ENCODE assay signal across 9 cellular contexts in genomic region chr15:85607141-85607806, GRCh38.
DNase-seq lines count a peak whose midpoint lies in the region; ATAC-seq and TF ChIP-seq lines count a peak whose summit lies in the region.
"Had no signal": no experiment of that assay in that cellular context is flagged by ENCODE, and none has a peak within 500 bp of the region (broad histone marks: within the 10 kb centered on the region; RNA-seq: fewer than 3 reads in every experiment).

No MANE protein-coding gene starts in this region.

- no peaks in the 10 kb centered on the region for H3K9me3 ChIP-seq in DND-41 (ENCODE audit: insufficient read depth, low read length, severe bottlenecking)
- no peaks in the 10 kb centered on the region for H3K9me3 ChIP-seq in esophagus squamous epithelium
- H3K9me3 ChIP-seq in sigmoid colon: no peaks in the 10 kb centered on the region

- TF ChIP-seq POLR2A in esophagus squamous epithelium (IDR thresholded peaks at IDR 0.05): no peak
- no peak for TF ChIP-seq POLR2A in sigmoid colon (IDR thresholded peaks at IDR 0.05)
- no peak for TF ChIP-seq POLR2A in erythroblast (IDR thresholded peaks at IDR 0.05; ENCODE audit: low read length)

- intact Hi-C loops in esophagus squamous epithelium (cut with DNase I) (no loop called here), sigmoid colon (cut with DNase I) (no loop called here)

- H3K4me1 ChIP-seq in DND-41 (ENCODE audit: insufficient read depth, low read length) (no peaks in the 10 kb centered on the region), esophagus squamous epithelium (peaks cover 11 to 50% (median 24%) of the 10 kb centered on the region in 3 donors), sigmoid colon (peaks cover 0 to 27% (median 25%) of the 10 kb centered on the region in 4 donors)

- no peaks in the 10 kb centered on the region for H3K27me3 ChIP-seq in DND-41 (ENCODE audit: insufficient read depth, low read length, poor library complexity)
- H3K27me3 ChIP-seq in esophagus squamous epithelium: no peaks in the 10 kb centered on the region
- no peaks in the 10 kb centered on the region for H3K27me3 ChIP-seq in sigmoid colon

- no peak for TF ChIP-seq CTCF in DND-41 (IDR thresholded peaks at IDR 0.05; ENCODE audit: borderline replicate concordance, extremely low read depth, low read length, poor library complexity, severe bottlenecking)
- TF ChIP-seq CTCF in esophagus squamous epithelium (IDR thresholded peaks at IDR 0.05): no peak
- TF ChIP-seq CTCF in sigmoid colon (IDR thresholded peaks at IDR 0.05): no peak

- TF ChIP-seq EP300 in sigmoid colon (IDR thresholded peaks at IDR 0.05): no peak

- H3K4me3 ChIP-seq in DND-41 (ENCODE audit: low read depth in 1 of 2, low read length in 2 of 2) (no peak overlapping the region), esophagus squamous epithelium (no peak overlapping the region), sigmoid colon (no peak overlapping the region)

- H3K4me2 ChIP-seq in DND-41 (ENCODE audit: insufficient read depth, low read length): no peak overlapping the region

- no peaks in the 10 kb centered on the region for H4K20me1 ChIP-seq in DND-41 (ENCODE audit: insufficient read depth, low read length)

- H3K9ac ChIP-seq in DND-41 (ENCODE audit: low read depth, low read length): no peak overlapping the region

- 19 to 26% methylated on average over 2 of the region's 2 CpGs for whole genome bisulfite sequencing in esophagus squamous epithelium, 2 donors
- 51 to 58% methylated on average over 2 of the region's 2 CpGs for WGBS in sigmoid colon, 2 donors

- DNase-seq in DND-41 (no peak), RPMI7951 (ENCODE audit: low read depth) (peak; percentile 51), esophagus squamous epithelium (lab: John Stamatoyannopoulos, UW) (no peak), sigmoid colon (no peak), Ammon's horn (ENCODE audit: low spot score) (no peak), erythroblast (lab: John Stamatoyannopoulos, UW) (no peak), H4 (ENCODE audit: low spot score) (no peak)
- no peak for DNase-seq in effector CD8-positive, alpha-beta T cell (lab: John Stamatoyannopoulos, UW)
- DNase-seq: stimulated activated CD8-positive, alpha-beta memory T cell treated with anti-CD3 and anti-CD28 coated beads, Interleukin-4, amount 100 ng/mL, for 48 hours had no signal

- no peak overlapping the region for H2AFZ ChIP-seq in DND-41 (ENCODE audit: low read depth, low read length)

- H3K36me3 ChIP-seq in DND-41 (ENCODE audit: insufficient read depth, low read length) (no peaks in the 10 kb centered on the region), esophagus squamous epithelium (peaks cover 0 to 27% (median 0%) of the 10 kb centered on the region in 3 donors), sigmoid colon (peaks cover 0 to 10% (median 0%) of the 10 kb centered on the region in 4 donors)

- ATAC-seq in DND-41 (ENCODE audit: insufficient read depth, low read depth): peak; percentile 57; the same call in 1 of the 3 replicates

- no peak overlapping the region for H3K27ac ChIP-seq in DND-41 (ENCODE audit: low read length)
- peak overlapping the region; percentile 15 to 74 (median 70) for H3K27ac ChIP-seq in esophagus squamous epithelium
- peak overlapping the region in 3 of 4 donors; percentile 55 to 73 (median 60) for H3K27ac ChIP-seq in sigmoid colon

- no peaks in the 10 kb centered on the region for H3K79me2 ChIP-seq in DND-41 (ENCODE audit: insufficient read depth, low read length)
